Comparison of ENCODE assay signal across 21 cellular contexts in genomic region chr6:86107985-86108384, GRCh38.
"Had no signal": no experiment of that assay in that cellular context is flagged by ENCODE, and none has a peak within 500 bp of the region (broad histone marks: within the 10 kb centered on the region; RNA-seq: fewer than 3 reads in every experiment).

No MANE protein-coding gene starts in this region.

- H3K36me3 Mint-ChIP-seq: naive thymus-derived CD4-positive, alpha-beta T cell; stimulated activated memory B cell treated with anti-CD40 and anti-IgM and Interleukin-4, amounts not matched to agents 10 μg/mL and 1 μg/mL and 100 μg/mL, for 72 hours had no signal

- H3K27ac ChIP-seq: dorsolateral prefrontal cortex, hepatocyte, spleen, tibial artery, upper lobe of left lung, uterus had no signal

- H2AFZ ChIP-seq: hepatocyte had no signal

- H3K36me3 ChIP-seq: spleen, tibial artery, upper lobe of left lung, uterus had no signal

- H3K4me3 Mint-ChIP-seq: naive thymus-derived CD4-positive, alpha-beta T cell; neural crest cell; stimulated activated memory B cell treated with anti-CD40 and anti-IgM and Interleukin-4, amounts not matched to agents 10 μg/mL and 1 μg/mL and 100 μg/mL, for 72 hours; stimulated activated naive CD8-positive, alpha-beta T cell treated with anti-CD3 and anti-CD28 coated beads, Interleukin-15, Interleukin-2, amounts not matched to agents 100 ng/mL and 50 ng/mL, for 24 hours had no signal

- H3K27me3 ChIP-seq: dorsolateral prefrontal cortex, hepatocyte, spleen, tibial artery, upper lobe of left lung, uterus had no signal

- H3K27ac Mint-ChIP-seq: naive thymus-derived CD4-positive, alpha-beta T cell; stimulated activated memory B cell treated with anti-CD40 and anti-IgM and Interleukin-4, amounts not matched to agents 10 μg/mL and 1 μg/mL and 100 μg/mL, for 72 hours; stimulated activated naive CD8-positive, alpha-beta T cell treated with anti-CD3 and anti-CD28 coated beads, Interleukin-15, Interleukin-2, amounts not matched to agents 100 ng/mL and 50 ng/mL, for 24 hours had no signal

- ATAC-seq: left cardiac atrium; naive thymus-derived CD4-positive, alpha-beta T cell; sciatic nerve; stimulated activated memory B cell treated with anti-CD40 and anti-IgM and Interleukin-4, amounts not matched to agents 10 μg/mL and 1 μg/mL and 100 μg/mL, for 72 hours had no signal

- H3K79me2 ChIP-seq: hepatocyte had no signal

- DNase-seq: effector CD8-positive, alpha-beta T cell; foreskin melanocyte; head of caudate nucleus; kidney; left cardiac atrium; mammary epithelial cell; naive thymus-derived CD4-positive, alpha-beta T cell; posterior cingulate gyrus; spleen; stimulated activated CD4-positive, alpha-beta T cell treated with anti-CD3 and anti-CD28 coated beads, Interleukin-15, amount 100 ng/mL, for 24 hours; stimulated activated CD4-positive, alpha-beta T cell treated with anti-CD3 and anti-CD28 coated beads, Interleukin-1b, Interleukin-23, amount 100 ng/mL, for 48 hours; stimulated activated CD4-positive, alpha-beta T cell treated with anti-CD3 and anti-CD28 coated beads, Interleukin-4, amount 100 ng/mL, for 24 hours; tibial artery; upper lobe of left lung; uterus had no signal

- H3K4me3 ChIP-seq: dorsolateral prefrontal cortex, hepatocyte, spleen, tibial artery, upper lobe of left lung, uterus had no signal

- H3K9me3 ChIP-seq: uterus had no signal

- H3K4me1 Mint-ChIP-seq: naive thymus-derived CD4-positive, alpha-beta T cell; neural crest cell; stimulated activated memory B cell treated with anti-CD40 and anti-IgM and Interleukin-4, amounts not matched to agents 10 μg/mL and 1 μg/mL and 100 μg/mL, for 72 hours had no signal

- H3K27me3 Mint-ChIP-seq: naive thymus-derived CD4-positive, alpha-beta T cell; stimulated activated memory B cell treated with anti-CD40 and anti-IgM and Interleukin-4, amounts not matched to agents 10 μg/mL and 1 μg/mL and 100 μg/mL, for 72 hours; stimulated activated naive CD8-positive, alpha-beta T cell treated with anti-CD3 and anti-CD28 coated beads, Interleukin-15, Interleukin-2, amounts not matched to agents 100 ng/mL and 50 ng/mL, for 24 hours had no signal

- H3K4me2 ChIP-seq: hepatocyte had no signal
